10 cellular contexts compared by ENCODE assay signal in genomic region chr17:66677201-66677981, GRCh38.
DNase-seq lines count a peak whose midpoint lies in the region; ATAC-seq, FAIRE-seq and TF ChIP-seq lines count a peak whose summit lies in the region.
"Had no signal": no experiment of that assay in that cellular context is flagged by ENCODE, and none has a peak within 500 bp of the region (broad histone marks: within the 10 kb centered on the region; RNA-seq: fewer than 3 reads in every experiment).

No MANE protein-coding gene starts in this region.

- POLR2A ChIA-PET in A549 (lab: Yijun Ruan, JAX), result interaction anchor here (0.6 kb wide), 1 partner anchor 271 kb away, joined by 3 read pairs; no protein-coding TSS in a partner anchor

- peaks cover 0 to 1% (median 0%) of the 10 kb centered on the region in 3 donors for H3K27me3 Mint-ChIP-seq in immature natural killer cell (ENCODE audit: low read depth in 3 of 3)
- H3K27me3 Mint-ChIP-seq in nephron progenitor cell (ENCODE audit: low read depth, poor library complexity), result no peaks in the 10 kb centered on the region

- no peak overlapping the region for H3K9ac ChIP-seq in adipocyte (ENCODE audit: low read length)

- H3K4me1 ChIP-seq in A549, result peaks cover 53% of the 10 kb centered on the region
- peaks cover 7% of the 10 kb centered on the region for H3K4me1 ChIP-seq in adipocyte (ENCODE audit: control insufficient read depth, insufficient read depth, low read length)

- peaks cover 0 to 2% (median 0%) of the 10 kb centered on the region in 6 donors for H3K9me3 Mint-ChIP-seq in immature natural killer cell
- H3K9me3 Mint-ChIP-seq in nephron progenitor cell, result peaks cover 13% of the 10 kb centered on the region

- TF ChIP-seq CTCF in A549 (IDR thresholded peaks at IDR 0.05) (no peak), nephron progenitor cell (IDR thresholded peaks at IDR 0.05) (no peak)

- no peak for TF ChIP-seq POLR2A in A549 (IDR thresholded peaks at IDR 0.05; ENCODE audit: low read length)

- no peak for TF ChIP-seq RAD21 in A549 (conservative IDR thresholded peaks at IDR 0.05 in 1 of 2, IDR thresholded peaks at IDR 0.05 in 1 of 2)

- TF ChIP-seq EP300 in A549 (IDR thresholded peaks at IDR 0.05), result no peak

- DNase-seq in A549 (ENCODE audit: low read depth in 1 of 2, low spot score in 1 of 2) (no peak), GM04503 (ENCODE audit: low read depth) (peak; percentile 68), adipocyte (ENCODE audit: low read depth) (peak; percentile 69), immature natural killer cell (no peak), nephron progenitor cell (no peak)
- DNase-seq: NCI-H2171 had no signal

- no peak for ATAC-seq in A549
- no peak for ATAC-seq in HG03135 (IDR thresholded peaks at IDR 0.05; ENCODE audit: unreplicated experiment)
- no peak for ATAC-seq in GM21423 (IDR thresholded peaks at IDR 0.05; ENCODE audit: unreplicated experiment)
- no peak for ATAC-seq in GM21528 (IDR thresholded peaks at IDR 0.05; ENCODE audit: low FRiP score, unreplicated experiment)

- CTCF ChIA-PET in A549 (lab: Yijun Ruan, JAX), result interaction anchor here (3.8 to 4.6 kb wide), 2 partner anchors 422 to 476 kb away, joined by 36 to 49 read pairs; no protein-coding TSS in a partner anchor

- FAIRE-seq in A549 (lab: Jason Lieb, UNC), result no peak

- 88% methylated on average over 13 of the region's 13 CpGs for WGBS in A549 (ENCODE audit: missing lambda C conversion rate)

- H3K27ac ChIP-seq in A549, result peak overlapping the region; percentile 72 to 80; a peak in 5 of 6 replicates
- H3K27ac ChIP-seq: SK-N-MC had no signal

- no peaks in the 10 kb centered on the region for H3K36me3 ChIP-seq in adipocyte (ENCODE audit: control insufficient read depth, insufficient read depth, low read length, severe bottlenecking)

- no peaks in the 10 kb centered on the region for H3K27me3 ChIP-seq in adipocyte (replicated peaks; ENCODE audit: control insufficient read depth, insufficient read depth, low read length)

- H3K4me3 Mint-ChIP-seq in immature natural killer cell (no peak overlapping the region), nephron progenitor cell (no peak overlapping the region)

- H3K9me3 ChIP-seq in A549 (0 out of 3 replicates have a peak, but pooled peaks cover 3% of the 10 kb centered on the region), adipocyte (ENCODE audit: control insufficient read depth, low read length) (no peaks in the 10 kb centered on the region)

- H3K27ac Mint-ChIP-seq in immature natural killer cell, result peak overlapping the region in 4 of 6 donors; percentile 4 to 72 (median 36)
- no peak overlapping the region for H3K27ac Mint-ChIP-seq in nephron progenitor cell

- H3K4me3 ChIP-seq in A549, result no peak overlapping the region
- no peak overlapping the region for H3K4me3 ChIP-seq in adipocyte (ENCODE audit: low read length)
- H3K4me3 ChIP-seq: SK-N-MC had no signal

- peaks cover 50 to 53% of the 10 kb centered on the region in 2 donors for H3K4me1 Mint-ChIP-seq in immature natural killer cell
- peaks cover 49% of the 10 kb centered on the region for H3K4me1 Mint-ChIP-seq in nephron progenitor cell

- peak overlapping the region; percentile 61 for H3K4me2 ChIP-seq in A549

- H3K36me3 Mint-ChIP-seq in immature natural killer cell, result peaks cover 0 to 3% (median 0%) of the 10 kb centered on the region in 3 donors
- H3K36me3 Mint-ChIP-seq in nephron progenitor cell (ENCODE audit: low read depth), result peaks cover 5% of the 10 kb centered on the region

TF ChIP-seq in A549, 52 proteins besides CTCF, POLR2A, EP300 and RAD21:
- peak; percentile 65; a peak in 2 of 4 replicates for TF ChIP-seq CEBPB (IDR thresholded peaks at IDR 0.05)
- TF ChIP-seq MAFK (IDR thresholded peaks at IDR 0.05; ENCODE audit: partially characterized antibody), result no peak
- peak; percentile 25; the same call in 1 of the 2 replicates for TF ChIP-seq KDM1A (IDR thresholded peaks at IDR 0.05; ENCODE audit: low read depth)
- TF ChIP-seq CHD2 (IDR thresholded peaks at IDR 0.05; ENCODE audit: low read length, partially characterized antibody), result no peak
- no peak for TF ChIP-seq MAZ (IDR thresholded peaks at IDR 0.05; ENCODE audit: borderline replicate concordance, low read depth, low read length)
- TF ChIP-seq CHD4 (IDR thresholded peaks at IDR 0.05; ENCODE audit: borderline replicate concordance), result no peak
- no peak for TF ChIP-seq POLR2AphosphoS2 (conservative IDR thresholded peaks at IDR 0.05; ENCODE audit: low read length)
- no peak for TF ChIP-seq PHF8 (IDR thresholded peaks at IDR 0.05; ENCODE audit: borderline replicate concordance, low read depth)
- TF ChIP-seq HOXB5 (CRISPR knock-in tag; IDR thresholded peaks at IDR 0.05), result no peak
- no peak for TF ChIP-seq HES2 (IDR thresholded peaks at IDR 0.05)
- TF ChIP-seq NFE2L2 (conservative IDR thresholded peaks at IDR 0.05; ENCODE audit: low read length), result no peak
- no peak for TF ChIP-seq HOXB13 (CRISPR knock-in tag; IDR thresholded peaks at IDR 0.05; ENCODE audit: low read depth)
- no peak for TF ChIP-seq EHF (CRISPR knock-in tag; IDR thresholded peaks at IDR 0.05)
- TF ChIP-seq MAX (IDR thresholded peaks at IDR 0.05), result no peak

Comparison
In these comparisons a context has a peak if more than half of its experiments do, and no peak if none do; other contexts are left out.
1. DNase-seq: peak in GM04503 (single experiment) and adipocyte (single experiment); none in A549 (0 of 2), immature natural killer cell (0 of 3) and nephron progenitor cell (single experiment).